Comparison of ENCODE assay signal across 32 cellular contexts in genomic region chr18:8498905-8499304, GRCh38.
"Had no signal": no experiment of that assay in that cellular context is flagged by ENCODE, and none has a peak within 500 bp of the region (broad histone marks: within the 10 kb centered on the region; RNA-seq: fewer than 3 reads in every experiment).

No MANE protein-coding gene starts in this region.

- DNase-seq: Kasumi-1, KG1, MG63, MM.1S, MV-4-11, NCI-H1048, NCI-H1092, NCI-H1092 treated with DMSO at 0.1 percent for 48 hours, NCI-H1105, NCI-H1105 treated with DMSO at 0.1 percent for 48 hours, NCI-H1417, NCI-H1417 treated with DMSO at 0.1 percent for 48 hours, NCI-H1436, NCI-H1436 treated with DMSO at 0.1 percent for 48 hours, NCI-H1694, NCI-H1694 treated with DMSO at 0.1 percent for 48 hours, NCI-H187, NCI-H187 treated with DMSO at 0.1 percent for 48 hours, NCI-H1930, NCI-H2029, NCI-H2029 treated with DMSO at 0.1 percent for 48 hours, NCI-H2081, NCI-H2081 treated with DMSO at 0.1 percent for 48 hours, NCI-H2107, NCI-H2171, NCI-H2227 treated with DMSO at 0.1 percent for 48 hours, NCI-H226, NCI-H345, NCI-H446, NCI-H446 treated with DMSO at 0.1 percent for 48 hours, NCI-H510A had no signal

- H3K4me3 ChIP-seq: MG63 had no signal

- H3K36me3 ChIP-seq: MG63 had no signal

- H3K9ac ChIP-seq: KMS-11 had no signal

- H3K27ac ChIP-seq: KMS-11 had no signal

- H3K9me3 ChIP-seq: MG63 had no signal

- H3K4me2 ChIP-seq: KMS-11 had no signal

- H3K27me3 ChIP-seq: MG63 had no signal
